In the genomic region with DNA sequence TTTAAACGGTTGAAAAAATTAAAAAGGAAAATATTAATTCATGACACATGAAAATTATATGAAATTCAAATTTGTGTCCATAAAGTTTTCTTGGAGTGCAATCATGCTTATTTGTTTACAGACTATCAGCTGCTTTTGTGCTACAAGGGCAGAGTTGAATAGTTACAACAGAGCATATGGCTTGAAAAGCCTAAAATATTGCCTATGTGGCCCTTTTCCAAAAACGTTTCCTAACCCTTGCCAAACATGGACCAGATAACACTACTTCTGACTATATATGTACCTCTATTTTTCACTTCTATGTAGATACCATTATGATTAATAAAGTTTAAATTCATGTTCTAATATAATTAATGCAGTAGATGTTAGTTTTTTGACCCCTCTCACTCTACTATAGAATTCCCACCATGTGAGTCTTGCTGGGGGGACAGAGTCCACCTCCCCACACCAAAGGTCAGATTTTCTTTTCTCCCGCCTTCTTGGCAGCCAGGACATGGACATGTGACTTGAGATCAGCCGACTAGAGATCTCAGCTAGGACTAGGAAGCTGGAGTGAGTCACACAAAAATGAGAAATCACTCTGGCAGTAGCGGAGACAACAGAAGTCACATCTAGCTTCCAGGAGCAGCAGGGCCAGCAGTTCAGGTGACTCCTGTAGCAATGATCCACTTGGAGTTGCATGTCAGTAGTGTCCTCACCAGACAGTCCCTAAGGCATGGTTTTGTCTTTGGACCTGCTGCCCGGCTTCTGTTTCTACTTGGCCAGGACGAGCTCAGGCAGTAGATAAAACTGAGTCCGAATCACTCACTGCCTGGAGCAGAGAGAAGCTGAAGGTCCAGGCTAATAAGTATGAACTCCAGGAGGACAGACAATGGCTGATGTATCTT, we compare ENCODE assay signal across 1 cellular context.
TF ChIP-seq lines count a peak whose summit lies in the region.

No MANE protein-coding gene starts in this region.

TF ChIP-seq in HepG2, 621 proteins besides CTCF, POLR2A, EP300 and RAD21 (continues in another document):
- TF ChIP-seq, protein P1, sequence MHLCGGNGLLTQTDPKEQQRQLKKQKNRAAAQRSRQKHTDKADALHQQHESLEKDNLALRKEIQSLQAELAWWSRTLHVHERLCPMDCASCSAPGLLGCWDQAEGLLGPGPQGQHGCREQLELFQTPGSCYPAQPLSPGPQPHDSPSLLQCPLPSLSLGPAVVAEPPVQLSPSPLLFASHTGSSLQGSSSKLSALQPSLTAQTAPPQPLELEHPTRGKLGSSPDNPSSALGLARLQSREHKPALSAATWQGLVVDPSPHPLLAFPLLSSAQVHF (CRISPR knock-in tag; IDR thresholded peaks at IDR 0.05) = no peak
- TF ChIP-seq, protein P2, sequence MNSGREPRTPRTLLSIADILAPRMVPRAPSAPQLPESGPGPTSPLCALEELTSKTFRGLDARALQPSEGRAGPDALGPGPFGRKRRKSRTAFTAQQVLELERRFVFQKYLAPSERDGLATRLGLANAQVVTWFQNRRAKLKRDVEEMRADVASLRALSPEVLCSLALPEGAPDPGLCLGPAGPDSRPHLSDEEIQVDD (CRISPR knock-in tag; IDR thresholded peaks at IDR 0.05; ENCODE audit: borderline replicate concordance) = no peak
- no peak for TF ChIP-seq TSC22D2 (CRISPR knock-in tag; IDR thresholded peaks at IDR 0.05; ENCODE audit: borderline replicate concordance)
- TF ChIP-seq, protein P3, sequence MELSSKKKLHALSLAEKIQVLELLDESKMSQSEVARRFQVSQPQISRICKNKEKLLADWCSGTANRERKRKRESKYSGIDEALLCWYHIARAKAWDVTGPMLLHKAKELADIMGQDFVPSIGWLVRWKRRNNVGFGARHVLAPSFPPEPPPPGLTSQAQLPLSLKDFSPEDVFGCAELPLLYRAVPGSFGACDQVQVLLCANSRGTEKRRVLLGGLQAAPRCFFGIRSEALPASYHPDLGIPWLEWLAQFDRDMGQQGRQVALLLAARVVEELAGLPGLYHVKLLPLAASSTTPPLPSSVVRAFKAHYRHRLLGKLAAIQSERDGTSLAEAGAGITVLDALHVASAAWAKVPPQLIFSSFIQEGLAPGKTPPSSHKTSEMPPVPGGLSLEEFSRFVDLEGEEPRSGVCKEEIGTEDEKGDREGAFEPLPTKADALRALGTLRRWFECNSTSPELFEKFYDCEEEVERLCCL (CRISPR knock-in tag; IDR thresholded peaks at IDR 0.05; ENCODE audit: borderline replicate concordance) = no peak
- TF ChIP-seq ZNF274 (CRISPR knock-in tag; IDR thresholded peaks at IDR 0.05) = peak; percentile 41; the same call in 1 of the 2 replicates
- TF ChIP-seq, protein P4, sequence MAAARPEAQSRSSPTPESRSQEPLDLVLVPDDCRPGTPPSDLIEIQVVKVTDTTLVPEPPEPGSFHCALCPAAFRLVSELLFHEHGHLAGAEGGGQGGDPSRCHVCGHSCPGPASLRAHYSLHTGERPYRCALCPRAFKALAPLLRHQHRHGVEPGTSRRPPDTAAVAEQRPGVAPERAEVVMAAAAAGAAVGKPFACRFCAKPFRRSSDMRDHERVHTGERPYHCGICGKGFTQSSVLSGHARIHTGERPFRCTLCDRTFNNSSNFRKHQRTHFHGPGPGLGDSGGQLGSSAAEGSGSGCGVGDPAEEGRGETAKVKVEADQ (CRISPR knock-in tag; IDR thresholded peaks at IDR 0.05; ENCODE audit: borderline replicate concordance) = no peak
- TF ChIP-seq BCL6 (CRISPR knock-in tag; IDR thresholded peaks at IDR 0.05) = 0 out of 2 replicates have a peak, but pooled peaks have one; percentile 23
- peak in 1 of 2 experiments; percentile 54; a peak in 2 of 4 replicates for TF ChIP-seq NR2F1 (CRISPR knock-in tag; IDR thresholded peaks at IDR 0.05)
- TF ChIP-seq NCOA2 (CRISPR knock-in tag; IDR thresholded peaks at IDR 0.05) = peak; percentile 36; the same call in 1 of the 2 replicates
- no peak for TF ChIP-seq ADNP (CRISPR knock-in tag; IDR thresholded peaks at IDR 0.05)
- no peak for TF ChIP-seq NR2F2 (IDR thresholded peaks at IDR 0.05; ENCODE audit: borderline replicate concordance, low read depth)
- no peak for TF ChIP-seq ZNF484 (CRISPR knock-in tag; IDR thresholded peaks at IDR 0.05; ENCODE audit: borderline replicate concordance, low read depth)
- TF ChIP-seq ELF3 (CRISPR knock-in tag; IDR thresholded peaks at IDR 0.05) = peak; percentile 48; the same call in 1 of the 2 replicates
- no peak for TF ChIP-seq ZNF850 (CRISPR knock-in tag; conservative IDR thresholded peaks at IDR 0.05)
- TF ChIP-seq ZFP37 (CRISPR knock-in tag; IDR thresholded peaks at IDR 0.05; ENCODE audit: borderline replicate concordance) = no peak
- no peak for TF ChIP-seq DR1 (CRISPR knock-in tag; IDR thresholded peaks at IDR 0.05)
- TF ChIP-seq, protein P5, sequence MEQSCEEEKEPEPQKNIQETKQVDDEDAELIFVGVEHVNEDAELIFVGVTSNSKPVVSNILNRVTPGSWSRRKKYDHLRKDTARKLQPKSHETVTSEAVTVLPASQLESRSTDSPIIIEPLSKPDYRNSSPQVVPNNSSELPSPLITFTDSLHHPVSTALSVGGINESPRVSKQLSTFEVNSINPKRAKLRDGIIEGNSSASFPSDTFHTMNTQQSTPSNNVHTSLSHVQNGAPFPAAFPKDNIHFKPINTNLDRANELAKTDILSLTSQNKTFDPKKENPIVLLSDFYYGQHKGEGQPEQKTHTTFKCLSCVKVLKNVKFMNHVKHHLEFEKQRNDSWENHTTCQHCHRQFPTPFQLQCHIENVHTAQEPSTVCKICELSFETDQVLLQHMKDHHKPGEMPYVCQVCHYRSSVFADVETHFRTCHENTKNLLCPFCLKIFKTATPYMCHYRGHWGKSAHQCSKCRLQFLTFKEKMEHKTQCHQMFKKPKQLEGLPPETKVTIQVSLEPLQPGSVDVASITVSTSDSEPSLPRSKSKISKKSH (CRISPR knock-in tag; IDR thresholded peaks at IDR 0.05; ENCODE audit: borderline replicate concordance) = no peak
- TF ChIP-seq, protein P6, sequence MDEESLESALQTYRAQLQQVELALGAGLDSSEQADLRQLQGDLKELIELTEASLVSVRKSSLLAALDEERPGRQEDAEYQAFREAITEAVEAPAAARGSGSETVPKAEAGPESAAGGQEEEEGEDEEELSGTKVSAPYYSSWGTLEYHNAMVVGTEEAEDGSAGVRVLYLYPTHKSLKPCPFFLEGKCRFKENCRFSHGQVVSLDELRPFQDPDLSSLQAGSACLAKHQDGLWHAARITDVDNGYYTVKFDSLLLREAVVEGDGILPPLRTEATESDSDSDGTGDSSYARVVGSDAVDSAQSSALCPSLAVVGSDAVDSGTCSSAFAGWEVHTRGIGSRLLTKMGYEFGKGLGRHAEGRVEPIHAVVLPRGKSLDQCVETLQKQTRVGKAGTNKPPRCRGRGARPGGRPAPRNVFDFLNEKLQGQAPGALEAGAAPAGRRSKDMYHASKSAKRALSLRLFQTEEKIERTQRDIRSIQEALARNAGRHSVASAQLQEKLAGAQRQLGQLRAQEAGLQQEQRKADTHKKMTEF (CRISPR knock-in tag; IDR thresholded peaks at IDR 0.05) = peak; percentile 60; the same call in 1 of the 2 replicates
- TF ChIP-seq, protein P7, sequence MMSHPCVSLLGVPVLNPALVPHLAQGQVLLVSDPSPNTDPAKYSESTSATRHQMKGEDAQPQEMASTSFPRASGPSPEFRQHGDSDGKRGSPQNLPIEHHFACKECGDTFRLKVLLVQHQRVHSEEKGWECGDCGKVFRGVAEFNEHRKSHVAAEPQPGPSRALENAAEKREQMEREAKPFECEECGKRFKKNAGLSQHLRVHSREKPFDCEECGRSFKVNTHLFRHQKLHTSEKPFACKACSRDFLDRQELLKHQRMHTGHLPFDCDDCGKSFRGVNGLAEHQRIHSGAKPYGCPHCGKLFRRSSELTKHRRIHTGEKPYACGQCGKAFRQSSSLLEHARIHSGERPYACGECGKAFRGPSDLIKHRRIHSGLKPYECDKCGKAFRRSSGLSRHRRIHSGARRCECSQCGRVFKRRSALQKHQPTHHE (CRISPR knock-in tag; IDR thresholded peaks at IDR 0.05; ENCODE audit: borderline replicate concordance) = no peak
- TF ChIP-seq YEATS2 (CRISPR knock-in tag; IDR thresholded peaks at IDR 0.05; ENCODE audit: borderline replicate concordance) = no peak
- no peak for TF ChIP-seq HMGA1 (CRISPR knock-in tag; conservative IDR thresholded peaks at IDR 0.05)
- TF ChIP-seq ZSCAN9 (CRISPR knock-in tag; IDR thresholded peaks at IDR 0.05; ENCODE audit: borderline replicate concordance) = 0 out of 2 replicates have a peak, but pooled peaks have one; percentile 43
- peak; percentile 86 for TF ChIP-seq FOSL2 (CRISPR knock-in tag; IDR thresholded peaks at IDR 0.05)
- TF ChIP-seq TGIF2 (CRISPR knock-in tag; IDR thresholded peaks at IDR 0.05) = 0 out of 2 replicates have a peak, but pooled peaks have one; percentile 35
- TF ChIP-seq ZNF619 (CRISPR knock-in tag; IDR thresholded peaks at IDR 0.05) = no peak
- no peak for TF ChIP-seq KAT2B (IDR thresholded peaks at IDR 0.05; ENCODE audit: borderline replicate concordance, low read depth, low read length)
- TF ChIP-seq IKZF4 (CRISPR knock-in tag; IDR thresholded peaks at IDR 0.05; ENCODE audit: borderline replicate concordance, low read depth, not compliant biosample characterization) = no peak
- TF ChIP-seq, protein P8, sequence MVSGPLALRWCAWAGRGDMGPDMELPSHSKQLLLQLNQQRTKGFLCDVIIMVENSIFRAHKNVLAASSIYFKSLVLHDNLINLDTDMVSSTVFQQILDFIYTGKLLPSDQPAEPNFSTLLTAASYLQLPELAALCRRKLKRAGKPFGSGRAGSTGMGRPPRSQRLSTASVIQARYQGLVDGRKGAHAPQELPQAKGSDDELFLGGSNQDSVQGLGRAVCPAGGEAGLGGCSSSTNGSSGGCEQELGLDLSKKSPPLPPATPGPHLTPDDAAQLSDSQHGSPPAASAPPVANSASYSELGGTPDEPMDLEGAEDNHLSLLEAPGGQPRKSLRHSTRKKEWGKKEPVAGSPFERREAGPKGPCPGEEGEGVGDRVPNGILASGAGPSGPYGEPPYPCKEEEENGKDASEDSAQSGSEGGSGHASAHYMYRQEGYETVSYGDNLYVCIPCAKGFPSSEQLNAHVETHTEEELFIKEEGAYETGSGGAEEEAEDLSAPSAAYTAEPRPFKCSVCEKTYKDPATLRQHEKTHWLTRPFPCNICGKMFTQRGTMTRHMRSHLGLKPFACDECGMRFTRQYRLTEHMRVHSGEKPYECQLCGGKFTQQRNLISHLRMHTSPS (CRISPR knock-in tag; IDR thresholded peaks at IDR 0.05; ENCODE audit: low read depth) = no peak
- peak; percentile 32; the same call in 1 of the 2 replicates for TF ChIP-seq ZMYM4 (CRISPR knock-in tag; IDR thresholded peaks at IDR 0.05)
- no peak for TF ChIP-seq NR3C1 (CRISPR knock-in tag; IDR thresholded peaks at IDR 0.05)
- TF ChIP-seq KDM4B (CRISPR knock-in tag; IDR thresholded peaks at IDR 0.05) = no peak
- TF ChIP-seq, protein P9, sequence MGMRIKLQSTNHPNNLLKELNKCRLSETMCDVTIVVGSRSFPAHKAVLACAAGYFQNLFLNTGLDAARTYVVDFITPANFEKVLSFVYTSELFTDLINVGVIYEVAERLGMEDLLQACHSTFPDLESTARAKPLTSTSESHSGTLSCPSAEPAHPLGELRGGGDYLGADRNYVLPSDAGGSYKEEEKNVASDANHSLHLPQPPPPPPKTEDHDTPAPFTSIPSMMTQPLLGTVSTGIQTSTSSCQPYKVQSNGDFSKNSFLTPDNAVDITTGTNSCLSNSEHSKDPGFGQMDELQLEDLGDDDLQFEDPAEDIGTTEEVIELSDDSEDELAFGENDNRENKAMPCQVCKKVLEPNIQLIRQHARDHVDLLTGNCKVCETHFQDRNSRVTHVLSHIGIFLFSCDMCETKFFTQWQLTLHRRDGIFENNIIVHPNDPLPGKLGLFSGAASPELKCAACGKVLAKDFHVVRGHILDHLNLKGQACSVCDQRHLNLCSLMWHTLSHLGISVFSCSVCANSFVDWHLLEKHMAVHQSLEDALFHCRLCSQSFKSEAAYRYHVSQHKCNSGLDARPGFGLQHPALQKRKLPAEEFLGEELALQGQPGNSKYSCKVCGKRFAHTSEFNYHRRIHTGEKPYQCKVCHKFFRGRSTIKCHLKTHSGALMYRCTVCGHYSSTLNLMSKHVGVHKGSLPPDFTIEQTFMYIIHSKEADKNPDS (CRISPR knock-in tag; IDR thresholded peaks at IDR 0.05) = no peak
- TF ChIP-seq, protein P10, sequence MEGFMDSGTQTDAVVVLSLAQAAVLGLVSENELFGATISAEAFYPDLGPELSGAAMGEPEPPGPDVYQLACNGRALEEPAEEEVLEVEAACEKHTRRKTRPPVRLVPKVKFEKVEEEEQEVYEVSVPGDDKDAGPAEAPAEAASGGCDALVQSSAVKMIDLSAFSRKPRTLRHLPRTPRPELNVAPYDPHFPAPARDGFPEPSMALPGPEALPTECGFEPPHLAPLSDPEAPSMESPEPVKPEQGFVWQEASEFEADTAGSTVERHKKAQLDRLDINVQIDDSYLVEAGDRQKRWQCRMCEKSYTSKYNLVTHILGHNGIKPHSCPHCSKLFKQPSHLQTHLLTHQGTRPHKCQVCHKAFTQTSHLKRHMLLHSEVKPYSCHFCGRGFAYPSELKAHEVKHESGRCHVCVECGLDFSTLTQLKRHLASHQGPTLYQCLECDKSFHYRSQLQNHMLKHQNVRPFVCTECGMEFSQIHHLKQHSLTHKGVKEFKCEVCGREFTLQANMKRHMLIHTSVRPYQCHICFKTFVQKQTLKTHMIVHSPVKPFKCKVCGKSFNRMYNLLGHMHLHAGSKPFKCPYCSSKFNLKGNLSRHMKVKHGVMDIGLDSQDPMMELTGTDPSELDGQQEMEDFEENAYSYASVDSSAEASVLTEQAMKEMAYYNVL (CRISPR knock-in tag; IDR thresholded peaks at IDR 0.05; ENCODE audit: borderline replicate concordance) = no peak
- TF ChIP-seq ZNF34 (CRISPR knock-in tag; IDR thresholded peaks at IDR 0.05; ENCODE audit: borderline replicate concordance) = no peak
- TF ChIP-seq TAF1 (CRISPR knock-in tag; IDR thresholded peaks at IDR 0.05) = no peak
- TF ChIP-seq, protein P11, sequence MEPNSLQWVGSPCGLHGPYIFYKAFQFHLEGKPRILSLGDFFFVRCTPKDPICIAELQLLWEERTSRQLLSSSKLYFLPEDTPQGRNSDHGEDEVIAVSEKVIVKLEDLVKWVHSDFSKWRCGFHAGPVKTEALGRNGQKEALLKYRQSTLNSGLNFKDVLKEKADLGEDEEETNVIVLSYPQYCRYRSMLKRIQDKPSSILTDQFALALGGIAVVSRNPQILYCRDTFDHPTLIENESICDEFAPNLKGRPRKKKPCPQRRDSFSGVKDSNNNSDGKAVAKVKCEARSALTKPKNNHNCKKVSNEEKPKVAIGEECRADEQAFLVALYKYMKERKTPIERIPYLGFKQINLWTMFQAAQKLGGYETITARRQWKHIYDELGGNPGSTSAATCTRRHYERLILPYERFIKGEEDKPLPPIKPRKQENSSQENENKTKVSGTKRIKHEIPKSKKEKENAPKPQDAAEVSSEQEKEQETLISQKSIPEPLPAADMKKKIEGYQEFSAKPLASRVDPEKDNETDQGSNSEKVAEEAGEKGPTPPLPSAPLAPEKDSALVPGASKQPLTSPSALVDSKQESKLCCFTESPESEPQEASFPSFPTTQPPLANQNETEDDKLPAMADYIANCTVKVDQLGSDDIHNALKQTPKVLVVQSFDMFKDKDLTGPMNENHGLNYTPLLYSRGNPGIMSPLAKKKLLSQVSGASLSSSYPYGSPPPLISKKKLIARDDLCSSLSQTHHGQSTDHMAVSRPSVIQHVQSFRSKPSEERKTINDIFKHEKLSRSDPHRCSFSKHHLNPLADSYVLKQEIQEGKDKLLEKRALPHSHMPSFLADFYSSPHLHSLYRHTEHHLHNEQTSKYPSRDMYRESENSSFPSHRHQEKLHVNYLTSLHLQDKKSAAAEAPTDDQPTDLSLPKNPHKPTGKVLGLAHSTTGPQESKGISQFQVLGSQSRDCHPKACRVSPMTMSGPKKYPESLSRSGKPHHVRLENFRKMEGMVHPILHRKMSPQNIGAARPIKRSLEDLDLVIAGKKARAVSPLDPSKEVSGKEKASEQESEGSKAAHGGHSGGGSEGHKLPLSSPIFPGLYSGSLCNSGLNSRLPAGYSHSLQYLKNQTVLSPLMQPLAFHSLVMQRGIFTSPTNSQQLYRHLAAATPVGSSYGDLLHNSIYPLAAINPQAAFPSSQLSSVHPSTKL (CRISPR knock-in tag; IDR thresholded peaks at IDR 0.05) = peak; percentile 76
- TF ChIP-seq FOXP1 (IDR thresholded peaks at IDR 0.05) = no peak
- 0 out of 2 replicates have a peak, but pooled peaks have one; percentile 11 for TF ChIP-seq FOXP1 (CRISPR knock-in tag; IDR thresholded peaks at IDR 0.05)
